In the genomic region with DNA sequence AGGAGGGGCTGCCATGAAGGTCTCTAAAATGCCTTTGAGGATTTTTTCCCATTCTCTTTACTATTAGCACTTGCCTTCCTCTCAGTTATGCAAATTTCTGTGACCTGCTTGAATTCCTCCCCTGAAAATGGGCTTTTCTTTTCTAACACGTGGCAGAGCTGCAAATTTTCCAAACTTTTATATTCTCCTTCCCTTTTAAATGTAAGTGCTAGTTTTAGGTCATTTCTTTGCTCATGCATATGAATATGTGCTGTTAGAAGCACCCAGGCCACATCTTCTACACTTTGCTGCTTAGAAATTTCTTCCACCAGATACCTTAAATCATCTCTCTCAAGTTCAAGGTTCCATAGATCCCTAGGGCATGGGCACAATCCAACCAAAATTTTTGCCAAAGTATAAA, we compare ENCODE assay signal across 32 cellular contexts. TPM values are rescaled to one million over a fixed set of nuclear protein-coding genes. Genes with fewer than 3 reads are reported as not detected.
"Had no signal": no experiment of that assay in that cellular context is flagged by ENCODE, and none has a peak within 500 bp of the region (broad histone marks: within the 10 kb centered on the region; RNA-seq: fewer than 3 reads in every experiment).

No MANE protein-coding gene starts in this region.

- H3K27me3 Mint-ChIP-seq: stimulated activated naive CD8-positive, alpha-beta T cell treated with anti-CD3 and anti-CD28 coated beads, Interleukin-15, Interleukin-2, amounts not matched to agents 100 ng/mL and 50 ng/mL, for 24 hours had no signal

- H3K27ac Mint-ChIP-seq: stimulated activated effector memory CD8-positive, alpha-beta T cell treated with anti-CD3 and anti-CD28 coated beads, Interleukin-12 subunit alpha, Interleukin-12 subunit beta, amount 100 ng/mL, for 72 hours; stimulated activated memory B cell treated with anti-CD40 and anti-IgM and Interleukin-4, amounts not matched to agents 10 μg/mL and 1 μg/mL and 100 μg/mL, for 72 hours; stimulated activated naive B cell treated with anti-CD40 and anti-IgM and Interleukin-4, amounts not matched to agents 10 μg/mL and 1 μg/mL and 100 μg/mL, for 72 hours; stimulated activated naive CD8-positive, alpha-beta T cell treated with anti-CD3 and anti-CD28 coated beads, Interleukin-15, amount 100 ng/mL, for 72 hours; stimulated activated naive CD8-positive, alpha-beta T cell treated with anti-CD3 and anti-CD28 coated beads, Interleukin-15, Interleukin-2, amounts not matched to agents 100 ng/mL and 50 ng/mL, for 24 hours; type B pancreatic cell had no signal

- DNase-seq: stimulated activated CD4-positive, alpha-beta T cell treated with anti-CD3 and anti-CD28 coated beads, Interleukin-2, amount 100 ng/mL, for 48 hours; stimulated activated CD4-positive, alpha-beta T cell treated with anti-CD3 and anti-CD28 coated beads, Interleukin-4, amount 100 ng/mL, for 1 hour; stimulated activated CD4-positive, alpha-beta T cell treated with anti-CD3 and anti-CD28 coated beads, Interleukin-4, amount 100 ng/mL, for 24 hours; stimulated activated CD4-positive, alpha-beta T cell treated with anti-CD3 and anti-CD28 coated beads, Interleukin-4, amount 100 ng/mL, for 4 hours; stimulated activated CD8-positive, alpha-beta memory T cell treated with anti-CD3 and anti-CD28 coated beads, Interleukin-4, amount 100 ng/mL, for 48 hours; stimulated activated naive B cell treated with anti-CD40 and anti-IgM and Interleukin-4, amounts not matched to agents 10 μg/mL and 1 μg/mL and 100 μg/mL, for 72 hours; stimulated activated naive CD4-positive, alpha-beta T cell; stimulated activated naive CD4-positive, alpha-beta T cell treated with Interleukin-2 at 50 U/mL for 16 hours; stimulated activated naive CD8-positive, alpha-beta T cell treated with anti-CD3 and anti-CD28 coated beads, Interleukin-15, amount 100 ng/mL, for 72 hours; stimulated activated naive CD8-positive, alpha-beta T cell treated with anti-CD3 and anti-CD28 coated beads, Interleukin-15, Interleukin-2, amounts not matched to agents 100 U/mL and 50 U/mL, for 24 hours; stomach; substantia nigra; testis; thyroid gland; tibial artery; transverse colon; trophoblast cell; upper lobe of left lung; upper lobe of right lung; uterus had no signal

- H3K4me1 ChIP-seq: stomach, suprapubic skin, testis, thyroid gland, tibial artery, tibial nerve, transverse colon, upper lobe of left lung, upper lobe of right lung, uterus, vagina had no signal

- FAIRE-seq: urothelium cell line had no signal

- H3K4me1 Mint-ChIP-seq: stimulated activated effector memory CD8-positive, alpha-beta T cell treated with anti-CD3 and anti-CD28 coated beads, Interleukin-12 subunit alpha, Interleukin-12 subunit beta, amount 100 ng/mL, for 72 hours; stimulated activated memory B cell treated with anti-CD40 and anti-IgM and Interleukin-4, amounts not matched to agents 10 μg/mL and 1 μg/mL and 100 μg/mL, for 72 hours; stimulated activated naive CD8-positive, alpha-beta T cell treated with anti-CD3 and anti-CD28 coated beads, Interleukin-15, amount 100 ng/mL, for 72 hours had no signal

- H3K4me3 Mint-ChIP-seq: stimulated activated effector memory CD8-positive, alpha-beta T cell treated with anti-CD3 and anti-CD28 coated beads, Interleukin-12 subunit alpha, Interleukin-12 subunit beta, amount 100 ng/mL, for 72 hours; stimulated activated memory B cell treated with anti-CD40 and anti-IgM and Interleukin-4, amounts not matched to agents 10 μg/mL and 1 μg/mL and 100 μg/mL, for 72 hours; stimulated activated naive B cell treated with anti-CD40 and anti-IgM and Interleukin-4, amounts not matched to agents 10 μg/mL and 1 μg/mL and 100 μg/mL, for 72 hours; stimulated activated naive CD8-positive, alpha-beta T cell treated with anti-CD3 and anti-CD28 coated beads, Interleukin-15, amount 100 ng/mL, for 72 hours; stimulated activated naive CD8-positive, alpha-beta T cell treated with anti-CD3 and anti-CD28 coated beads, Interleukin-15, Interleukin-2, amounts not matched to agents 100 ng/mL and 50 ng/mL, for 24 hours; type B pancreatic cell had no signal

- H3K27ac ChIP-seq: stomach, suprapubic skin, testis, thoracic aorta, thyroid gland, tibial artery, tibial nerve, transverse colon, upper lobe of left lung, upper lobe of right lung, uterus, vagina had no signal

- ATAC-seq: stimulated activated effector memory CD8-positive, alpha-beta T cell treated with anti-CD3 and anti-CD28 coated beads, Interleukin-12 subunit alpha, Interleukin-12 subunit beta, amount 100 ng/mL, for 72 hours; stimulated activated memory B cell treated with anti-CD40 and anti-IgM and Interleukin-4, amounts not matched to agents 10 μg/mL and 1 μg/mL and 100 μg/mL, for 72 hours; stimulated activated naive B cell treated with anti-CD40 and anti-IgM and Interleukin-4, amounts not matched to agents 10 μg/mL and 1 μg/mL and 100 μg/mL, for 72 hours; stimulated activated naive CD8-positive, alpha-beta T cell treated with anti-CD3 and anti-CD28 coated beads, Interleukin-15, amount 100 ng/mL, for 72 hours; stimulated activated naive CD8-positive, alpha-beta T cell treated with anti-CD3 and anti-CD28 coated beads, Interleukin-15, Interleukin-2, amounts not matched to agents 100 U/mL and 50 U/mL, for 24 hours; upper lobe of right lung had no signal

- H3K36me3 ChIP-seq: stomach, suprapubic skin, thoracic aorta, thyroid gland, tibial artery, transverse colon, upper lobe of left lung, upper lobe of right lung, uterus, vagina had no signal

- H3K4me3 ChIP-seq: stomach, suprapubic skin, testis, thoracic aorta, thyroid gland, tibial artery, tibial nerve, transverse colon, upper lobe of left lung, upper lobe of right lung, uterus, vagina had no signal

- H3K36me3 Mint-ChIP-seq: type B pancreatic cell had no signal

- H3K9me3 ChIP-seq: testis, thyroid gland, upper lobe of right lung had no signal

- H3K27me3 ChIP-seq: testis, thyroid gland, tibial nerve, transverse colon, upper lobe of left lung, uterus, vagina had no signal

RNA-seq across cellular contexts. Expression of a gene that starts 11.8 kb away (rescaled TPM):
- total RNA-seq: temporal lobe had no signal

RNA-seq across cellular contexts. Expression of a gene that starts 24.4 kb away (rescaled TPM):
- total RNA-seq: stomach, temporal lobe, urinary bladder, vagina had no signal

RNA-seq across cellular contexts. Expression of a gene that starts 46.4 kb away (rescaled TPM):
- total RNA-seq: temporal lobe, ureter, urinary bladder, uterus had no signal
